Comparison of ENCODE assay signal across 8 cellular contexts in the genomic region with DNA sequence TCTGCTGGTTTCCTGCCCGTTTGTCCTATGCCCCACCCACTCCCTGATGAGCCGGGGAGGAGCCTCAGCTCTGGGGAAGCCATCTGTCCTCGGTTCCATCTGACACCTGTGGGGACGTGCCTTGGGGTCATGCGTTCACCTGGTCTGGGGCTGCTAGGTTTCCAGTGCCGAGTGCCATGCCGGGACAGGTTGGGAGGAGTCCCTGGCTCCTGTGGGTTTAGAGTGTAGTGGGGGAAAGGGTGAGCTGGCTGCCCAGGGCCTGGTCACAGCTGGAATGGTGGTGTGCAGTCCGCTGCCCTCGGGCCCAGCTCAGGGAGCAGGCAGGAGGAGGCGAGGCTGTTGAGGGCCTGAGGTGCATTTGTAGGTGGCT. TPM values are rescaled to one million over a fixed set of nuclear protein-coding genes. Genes with fewer than 3 reads are reported as not detected.
DNase-seq lines count a peak whose midpoint lies in the region; ATAC-seq and TF ChIP-seq lines count a peak whose summit lies in the region.

No MANE protein-coding gene starts in this region.

- no peaks in the 10 kb centered on the region for H3K27me3 Mint-ChIP-seq in osteocyte (ENCODE audit: unreplicated experiment)

- no peaks in the 10 kb centered on the region for H3K36me3 ChIP-seq in H7 (replicated peaks; ENCODE audit: control insufficient read depth, insufficient read depth, low read length)

- H3K27me3 ChIP-seq in H7 (ENCODE audit: control insufficient read depth, insufficient read depth, low read length) = no peaks in the 10 kb centered on the region

- H3K4me1 Mint-ChIP-seq in osteocyte (ENCODE audit: unreplicated experiment) = peaks cover 54% of the 10 kb centered on the region

- intact Hi-C loops in sciatic nerve (cut with DNase I) = loop anchor here (10.0 kb wide), 1 partner anchor 53 kb away; no protein-coding TSS in a partner anchor

- peak overlapping the region; percentile 91 for H3K27ac Mint-ChIP-seq in osteocyte (ENCODE audit: unreplicated experiment)

- DNase-seq in AG09309 (ENCODE audit: low read depth) = no peak
- peak; percentile 91 for DNase-seq in H7
- DNase-seq in epithelial cell of proximal tubule (ENCODE audit: low read depth) = no peak
- DNase-seq in osteocyte (ENCODE audit: extremely low spot score, unreplicated experiment) = no peak
- no peak for DNase-seq in sciatic nerve (ENCODE audit: low spot score)
- no peak for DNase-seq in activated CD4-positive, CD25-positive, alpha-beta regulatory T cell treated with anti-CD3 and anti-CD28 coated beads, Interleukin-2, amount 50 U/mL, for 72 hours

- peaks cover 1% of the 10 kb centered on the region for H3K36me3 Mint-ChIP-seq in osteocyte (ENCODE audit: unreplicated experiment)

- peak overlapping the region; percentile 93 for H3K4me3 Mint-ChIP-seq in osteocyte (ENCODE audit: unreplicated experiment)

- no peak for TF ChIP-seq CTCF in AG09309 (IDR thresholded peaks at IDR 0.05; ENCODE audit: control insufficient read depth, insufficient read depth, low read depth, low read length, missing control alignments)
- no peak for TF ChIP-seq CTCF in WI38 (IDR thresholded peaks at IDR 0.05; ENCODE audit: low read depth, low read length)
- no peak for TF ChIP-seq CTCF in epithelial cell of proximal tubule (conservative IDR thresholded peaks at IDR 0.05; ENCODE audit: low read depth, low read length)
- TF ChIP-seq CTCF in osteocyte (IDR thresholded peaks at IDR 0.05) = no peak

- H3K4me3 ChIP-seq in AG09309 (ENCODE audit: control insufficient read depth, low read depth, low read length) (peak overlapping the region; percentile 76), H7 (ENCODE audit: insufficient read depth, low read depth, low read length) (peak overlapping the region; percentile 35), WI38 (ENCODE audit: low read depth, low read length) (peak overlapping the region; percentile 86), epithelial cell of proximal tubule (ENCODE audit: low read depth, low read length) (peak overlapping the region; percentile 91)

- no peaks in the 10 kb centered on the region for H3K9me3 Mint-ChIP-seq in osteocyte (ENCODE audit: unreplicated experiment)

- ATAC-seq in sciatic nerve (no peak), HG02938 (IDR thresholded peaks at IDR 0.05; ENCODE audit: unreplicated experiment) (no peak)

RNA-seq across cellular contexts. Expression of gene KDM4B, which starts 2.5 kb away (rescaled TPM):
- total RNA-seq in H7 (2014; rRNA removed; shearing (Covaris generic)) = 12.0 and 18.5 TPM in 2 replicates
- total RNA-seq in epithelial cell of proximal tubule (11.6 and 20.5 TPM in 2 replicates), osteocyte (48.4 and 49.0 TPM in 2 replicates), sciatic nerve (60.1 TPM)

Comparison
In these comparisons a context has a peak if more than half of its experiments do, and no peak if none do; other contexts are left out.
1. H3K4me3 ChIP-seq: peak in every context shown above with its lines; median percentile 91 in epithelial cell of proximal tubule; 86 in WI38; 76 in AG09309; 35 in H7.